6 cellular contexts compared by ENCODE assay signal in genomic region chr2:119625226-119625625, GRCh38.
"Had no signal": no experiment of that assay in that cellular context is flagged by ENCODE, and none has a peak within 500 bp of the region (broad histone marks: within the 10 kb centered on the region; RNA-seq: fewer than 3 reads in every experiment).

No MANE protein-coding gene starts in this region.

- FAIRE-seq: HTR-8/SVneo, K562 had no signal

- DNase-seq: IMR-90, KBM-7, KG1 had no signal

- H3K4me3 ChIP-seq: K562 had no signal

- H3K27ac ChIP-seq: HL-60 had no signal

- ATAC-seq: K562 had no signal
